In genomic region chr15:38212759-38213158, GRCh38 we compare ENCODE assay signal across 16 cellular contexts. TPM values are rescaled to one million over a fixed set of nuclear protein-coding genes. Genes with fewer than 3 reads are reported as not detected.
DNase-seq lines count a peak whose midpoint lies in the region; ATAC-seq and TF ChIP-seq lines count a peak whose summit lies in the region.
"Had no signal": no experiment of that assay in that cellular context is flagged by ENCODE, and none has a peak within 500 bp of the region (broad histone marks: within the 10 kb centered on the region; RNA-seq: fewer than 3 reads in every experiment).

No MANE protein-coding gene starts in this region.

- H3K27ac Mint-ChIP-seq in GM23338: no peak overlapping the region
- peak overlapping the region; percentile 47 for H3K27ac Mint-ChIP-seq in dendritic cell treated with granulocyte-macrophage colony-stimulating factor and Interleukin-4, amounts not matched to agents 40 ng/mL and 50 ng/mL, for 4 days
- H3K27ac Mint-ChIP-seq: CD8-positive, alpha-beta T cell had no signal

- H3K36me3 ChIP-seq in GM23338 (ENCODE audit: insufficient read depth): no peaks in the 10 kb centered on the region
- no peaks in the 10 kb centered on the region for H3K36me3 ChIP-seq in mucosa of descending colon (ENCODE audit: low read depth)
- H3K36me3 ChIP-seq in transverse colon: no peaks in the 10 kb centered on the region
- H3K36me3 ChIP-seq: BE2C, HAP-1 had no signal

- H4K20me1 ChIP-seq in GM23338 (replicated peaks; ENCODE audit: insufficient read depth): no peaks in the 10 kb centered on the region

- DNase-seq in GM23338 (ENCODE audit: low spot score) (no peak), mucosa of descending colon (no peak), transverse colon (no peak), SHP77 (lab: John Stamatoyannopoulos, UW) (no peak), NCI-H187 treated with DMSO at 0.1 percent for 48 hours (lab: John Stamatoyannopoulos, UW) (no peak)
- DNase-seq in activated CD8-positive, alpha-beta memory T cell treated with anti-CD3 and anti-CD28 coated beads, Interleukin-2, amount 50 U/mL, for 4 hours: no peak
- DNase-seq: BE2C; CD8-positive, alpha-beta T cell; COR-L47; DMS153; DMS79 treated with DMSO at 0.1 percent for 48 hours; EL; GOT3 had no signal

- no peaks in the 10 kb centered on the region for H3K27me3 ChIP-seq in GM23338 (ENCODE audit: insufficient read depth)
- H3K27me3 ChIP-seq in transverse colon: no peaks in the 10 kb centered on the region
- H3K27me3 ChIP-seq: BE2C had no signal

- no peak overlapping the region for H3K4me3 Mint-ChIP-seq in GM23338
- H3K4me3 Mint-ChIP-seq in dendritic cell treated with granulocyte-macrophage colony-stimulating factor and Interleukin-4, amounts not matched to agents 40 ng/mL and 50 ng/mL, for 4 days: no peak overlapping the region
- H3K4me3 Mint-ChIP-seq: CD8-positive, alpha-beta T cell had no signal

- peaks cover 5% of the 10 kb centered on the region; the same call in 1 of the 2 replicates for H3K9me2 ChIP-seq in GM23338 (ENCODE audit: insufficient read depth)

- H3K4me1 ChIP-seq in GM23338 (ENCODE audit: insufficient read depth) (0 out of 2 replicates have a peak, but pooled peaks cover 5% of the 10 kb centered on the region), mucosa of descending colon (ENCODE audit: low read depth) (peaks cover 15% of the 10 kb centered on the region), transverse colon (peaks cover 11 to 33% (median 19%) of the 10 kb centered on the region in 4 donors)
- H3K4me1 ChIP-seq: BE2C had no signal

- no peak for TF ChIP-seq EP300 in transverse colon (IDR thresholded peaks at IDR 0.05; ENCODE audit: low read depth)

- TF ChIP-seq CTCF in GM23338 (conservative IDR thresholded peaks at IDR 0.05; ENCODE audit: low read depth in 2 of 2) (no peak), mucosa of descending colon (IDR thresholded peaks at IDR 0.05) (no peak), transverse colon (IDR thresholded peaks at IDR 0.05) (no peak)

- no peaks in the 10 kb centered on the region for H3K27me3 Mint-ChIP-seq in GM23338 (ENCODE audit: insufficient read depth, low read depth, poor library complexity)
- H3K27me3 Mint-ChIP-seq in dendritic cell treated with granulocyte-macrophage colony-stimulating factor and Interleukin-4, amounts not matched to agents 40 ng/mL and 50 ng/mL, for 4 days: peaks cover 16% of the 10 kb centered on the region

- no peaks in the 10 kb centered on the region for H3K9me3 ChIP-seq in mucosa of descending colon
- H3K9me3 ChIP-seq in transverse colon: no peaks in the 10 kb centered on the region
- H3K9me3 ChIP-seq: BE2C, HAP-1 had no signal

- H3K9me3 Mint-ChIP-seq in GM23338: no peaks in the 10 kb centered on the region
- no peaks in the 10 kb centered on the region for H3K9me3 Mint-ChIP-seq in dendritic cell treated with granulocyte-macrophage colony-stimulating factor and Interleukin-4, amounts not matched to agents 40 ng/mL and 50 ng/mL, for 4 days
- H3K9me3 Mint-ChIP-seq: CD8-positive, alpha-beta T cell had no signal

- H3K4me2 ChIP-seq in GM23338: no peak overlapping the region

- intact Hi-C loops in dendritic cell treated with granulocyte-macrophage colony-stimulating factor and Interleukin-4, amounts not matched to agents 40 ng/mL and 50 ng/mL, for 4 days (cut with micrococcal nuclease): no loop called here
- intact Hi-C loops in mucosa of descending colon (cut with DNase I, micrococcal nuclease): no loop called here
- intact Hi-C loops in transverse colon (cut with DNase I; ENCODE audit: low total_unique reads): no loop called here

- no peak overlapping the region for H3K27ac ChIP-seq in GM23338 (ENCODE audit: low read depth)
- H3K27ac ChIP-seq in transverse colon: peak overlapping the region; percentile 31 to 62 (median 58)
- H3K27ac ChIP-seq: C4-2B had no signal

- peak overlapping the region; percentile 13; the same call in 1 of the 2 replicates for H2AFZ ChIP-seq in GM23338

- in situ Hi-C loops in transverse colon (cut with MboI; ENCODE audit: low pct_ligation_motif_present in 1 of 4, low pct_unique_long_range_greater_than_20kb in 1 of 4, low sequenced_read_pairs in 3 of 4): no loop called here

- H3K36me3 Mint-ChIP-seq in GM23338 (ENCODE audit: low read depth): no peaks in the 10 kb centered on the region
- H3K36me3 Mint-ChIP-seq in dendritic cell treated with granulocyte-macrophage colony-stimulating factor and Interleukin-4, amounts not matched to agents 40 ng/mL and 50 ng/mL, for 4 days (ENCODE audit: low read depth): no peaks in the 10 kb centered on the region
- H3K36me3 Mint-ChIP-seq: CD8-positive, alpha-beta T cell had no signal

- ATAC-seq in GM23338 (no peak), mucosa of descending colon (peak; percentile 60)
- ATAC-seq: CD8-positive, alpha-beta T cell had no signal

- H3F3A ChIP-seq in GM23338 (replicated peaks; ENCODE audit: low read depth): no peaks in the 10 kb centered on the region

- no peaks in the 10 kb centered on the region for H3K79me2 ChIP-seq in GM23338 (replicated peaks; ENCODE audit: insufficient read depth)

- peaks cover 11% of the 10 kb centered on the region; the same call in 2 of the 3 replicates for H3K4me1 Mint-ChIP-seq in GM23338
- H3K4me1 Mint-ChIP-seq in dendritic cell treated with granulocyte-macrophage colony-stimulating factor and Interleukin-4, amounts not matched to agents 40 ng/mL and 50 ng/mL, for 4 days (ENCODE audit: low read depth): peaks cover 28% of the 10 kb centered on the region

- WGBS in transverse colon (ENCODE audit: low coverage in 1 of 2), 2 donors: 32 to 69% methylated on average over 1 of the region's 1 CpG

- no peak for TF ChIP-seq POLR2A in transverse colon (IDR thresholded peaks at IDR 0.05)

- no peak overlapping the region for H3K4me3 ChIP-seq in GM23338
- H3K4me3 ChIP-seq in mucosa of descending colon: no peak overlapping the region
- no peak overlapping the region for H3K4me3 ChIP-seq in transverse colon
- H3K4me3 ChIP-seq: HAP-1 had no signal

TF ChIP-seq in GM23338, 12 proteins besides CTCF, POLR2A, EP300 and RAD21 (continues in another document):
- TF ChIP-seq JUNB (IDR thresholded peaks at IDR 0.05; ENCODE audit: unreplicated experiment): no peak
- no peak for TF ChIP-seq ZNF114 (CRISPR knock-in tag; IDR thresholded peaks at IDR 0.05)
- TF ChIP-seq ETS1 (IDR thresholded peaks at IDR 0.05): no peak

RNA-seq across cellular contexts. Expression of gene SPRED1, which starts 39.9 kb away (rescaled TPM):
- total RNA-seq in GM23338 (2014; rRNA removed; shearing (Covaris generic)): 44.0 and 44.1 TPM in 2 replicates
- 11.2 and 11.4 TPM in 2 replicates for polyA plus RNA-seq in GM23338 (2016; fragmentation: Nextera tagmentation; extraction: Ambion mirVana)
- total RNA-seq in mucosa of descending colon: 10 to 100 TPM; 19.6 to 25.5 (median 23.1) TPM
- total RNA-seq in transverse colon: 10 to 100 TPM in 2 of 4 donors, 1 to 10 TPM in 2; 8.6 to 26.5 (median 10.3) TPM
